ENCODE assay signal across 8 cellular contexts in the genomic region with DNA sequence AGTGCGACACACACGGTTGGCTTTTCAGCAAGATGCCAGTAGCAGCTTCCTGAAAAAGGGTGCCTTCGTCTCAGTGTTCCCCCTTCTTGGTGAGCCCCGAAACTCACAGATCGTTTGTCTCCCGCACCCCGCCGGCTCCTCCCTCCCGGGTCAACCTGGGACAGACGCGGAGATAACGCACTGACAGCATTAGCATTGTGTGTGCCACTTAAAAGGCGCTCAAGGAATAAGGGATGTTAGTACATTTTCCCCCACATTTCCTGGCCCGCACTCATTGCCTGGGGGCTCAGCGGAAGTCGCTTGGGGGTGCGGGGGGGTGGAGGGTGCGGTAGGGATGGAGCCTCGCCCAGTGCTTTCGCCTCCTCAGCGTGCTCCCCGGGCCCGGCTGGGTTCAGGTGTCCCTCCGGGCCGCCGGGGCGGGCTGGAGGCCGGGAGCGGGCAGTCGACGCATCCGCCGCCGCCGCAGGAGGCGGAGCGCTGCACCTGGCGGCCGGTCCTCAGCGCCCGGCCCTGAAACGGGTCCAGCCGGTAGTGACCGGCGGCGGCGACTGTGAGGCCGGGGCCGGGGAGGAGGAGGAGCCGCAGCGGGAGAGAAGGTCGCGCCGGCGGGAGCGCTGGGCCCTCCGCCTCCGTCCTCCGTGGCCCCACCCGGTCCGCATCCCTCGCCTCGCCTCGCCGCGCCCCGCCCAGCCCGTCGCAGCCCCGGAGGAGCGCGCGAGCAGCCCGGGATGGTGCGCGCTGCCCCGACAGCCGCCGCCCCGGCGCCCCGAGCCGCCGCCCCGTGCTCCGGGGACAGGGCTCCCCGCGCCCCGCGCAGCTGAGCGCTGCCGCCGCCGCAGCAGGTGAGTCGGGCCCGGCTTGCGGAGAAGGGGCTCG. TPM values are rescaled to one million over a fixed set of nuclear protein-coding genes. Genes with fewer than 3 reads are reported as not detected.
A peak's percentile ranks its signal among the peaks of the same experiment; 100 is the strongest.
DNase-seq lines count a peak whose midpoint lies in the region; ATAC-seq and TF ChIP-seq lines count a peak whose summit lies in the region.

TSS of gene MFSD6 (plus strand) at position 694 of the 876 bp plus-strand sequence. CDS start 27,675 bp downstream, outside the sequence.

- no peaks in the 10 kb centered on the region for H3K36me3 ChIP-seq in HEK293 (ENCODE audit: control insufficient read depth in 2 of 2, insufficient read depth in 1 of 2, low read length in 2 of 2)
- no peaks in the 10 kb centered on the region for H3K36me3 ChIP-seq in lower lobe of right lung

- POLR2A ChIA-PET in HEK293 (lab: Yijun Ruan, JAX), result no interaction called here

- TF ChIP-seq CTCF in GM12864 (IDR thresholded peaks at IDR 0.05; ENCODE audit: low read depth, low read length, missing control alignments), result no peak
- TF ChIP-seq CTCF in HEK293 (tag by site-specific recombination; IDR thresholded peaks at IDR 0.05), result no peak
- no peak for TF ChIP-seq CTCF in coronary artery (IDR thresholded peaks at IDR 0.05)
- TF ChIP-seq CTCF in lower lobe of right lung (IDR thresholded peaks at IDR 0.05), result no peak

- no peaks in the 10 kb centered on the region for H3K27me3 ChIP-seq in lower lobe of right lung (ENCODE audit: low read depth)

- no peak for DNase-seq in GM12864 (ENCODE audit: low read depth)
- DNase-seq in NCI-H1105 (lab: John Stamatoyannopoulos, UW), result peak; percentile 38
- DNase-seq in activated CD4-positive, alpha-beta T cell treated with anti-CD3 and anti-CD28 coated beads for 48 hours, result peak; percentile 64
- DNase-seq in coronary artery (ENCODE audit: low spot score), result no peak
- DNase-seq in lower lobe of right lung, result peak; percentile 80
- DNase-seq in stimulated activated CD4-positive, alpha-beta T cell treated with anti-CD3 and anti-CD28 coated beads, TNF-alpha, amount 100 ng/mL, for 24 hours (ENCODE audit: low read depth in 3 of 3), result peak; percentile 11 to 60 (median 35)
- DNase-seq in NCI-H187 treated with DMSO at 0.1 percent for 48 hours (lab: John Stamatoyannopoulos, UW), result no peak

- H3K4me1 ChIP-seq in HEK293 (ENCODE audit: control insufficient read depth, insufficient read depth, low read length), result peaks cover 7% of the 10 kb centered on the region
- peaks cover 23% of the 10 kb centered on the region for H3K4me1 ChIP-seq in lower lobe of right lung

- CTCF ChIA-PET in HEK293 (lab: Yijun Ruan, JAX), result no interaction called here

- peak within 1 kb of the TSS; percentile 92 for H3K4me3 ChIP-seq in GM12864 (ENCODE audit: low read depth, low read length)
- peak within 1 kb of the TSS; percentile 71 for H3K4me3 ChIP-seq in HEK293 (ENCODE audit: low read depth, low read length)
- peak within 1 kb of the TSS; percentile 78 for H3K4me3 ChIP-seq in coronary artery
- peak within 1 kb of the TSS; percentile 73 for H3K4me3 ChIP-seq in lower lobe of right lung

- intact Hi-C loops in lower lobe of right lung (cut with DNase I), result no loop called here

- H3K27ac ChIP-seq in HEK293 (ENCODE audit: extremely low read depth, low read depth, low read length), result peak within 1 kb of the TSS; percentile 73
- H3K27ac ChIP-seq in coronary artery, result peak within 1 kb of the TSS; percentile 47 to 66
- peak within 1 kb of the TSS; percentile 92 for H3K27ac ChIP-seq in lower lobe of right lung

- peak; percentile 86 to 88 for ATAC-seq in lower lobe of right lung

- H3K9me3 ChIP-seq in HEK293 (ENCODE audit: control insufficient read depth, insufficient read depth, low read depth, low read length) (no peaks in the 10 kb centered on the region), lower lobe of right lung (no peaks in the 10 kb centered on the region)

TF ChIP-seq in HEK293, 187 proteins besides CTCF, POLR2A, EP300 and RAD21 (continues in another document):
- no peak for TF ChIP-seq YY1 (tag by site-specific recombination; IDR thresholded peaks at IDR 0.05)
- no peak for TF ChIP-seq GFI1B (tag by site-specific recombination; IDR thresholded peaks at IDR 0.05)
- TF ChIP-seq, protein P1, sequence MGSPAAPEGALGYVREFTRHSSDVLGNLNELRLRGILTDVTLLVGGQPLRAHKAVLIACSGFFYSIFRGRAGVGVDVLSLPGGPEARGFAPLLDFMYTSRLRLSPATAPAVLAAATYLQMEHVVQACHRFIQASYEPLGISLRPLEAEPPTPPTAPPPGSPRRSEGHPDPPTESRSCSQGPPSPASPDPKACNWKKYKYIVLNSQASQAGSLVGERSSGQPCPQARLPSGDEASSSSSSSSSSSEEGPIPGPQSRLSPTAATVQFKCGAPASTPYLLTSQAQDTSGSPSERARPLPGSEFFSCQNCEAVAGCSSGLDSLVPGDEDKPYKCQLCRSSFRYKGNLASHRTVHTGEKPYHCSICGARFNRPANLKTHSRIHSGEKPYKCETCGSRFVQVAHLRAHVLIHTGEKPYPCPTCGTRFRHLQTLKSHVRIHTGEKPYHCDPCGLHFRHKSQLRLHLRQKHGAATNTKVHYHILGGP (tag by site-specific recombination; IDR thresholded peaks at IDR 0.05), result no peak
- no peak for TF ChIP-seq ZNF624 (tag by site-specific recombination; IDR thresholded peaks at IDR 0.05)
- peak; percentile 80 for TF ChIP-seq ZBTB20 (tag by site-specific recombination; IDR thresholded peaks at IDR 0.05)
- TF ChIP-seq ZNF785 (tag by site-specific recombination; IDR thresholded peaks at IDR 0.05), result no peak
- no peak for TF ChIP-seq ZNF155 (tag by site-specific recombination; IDR thresholded peaks at IDR 0.05)
- peak; percentile 60 for TF ChIP-seq ZSCAN30 (tag by site-specific recombination; IDR thresholded peaks at IDR 0.05)
- no peak for TF ChIP-seq ZNF146 (tag by site-specific recombination; IDR thresholded peaks at IDR 0.05)
- no peak for TF ChIP-seq ZNF211 (tag by site-specific recombination; IDR thresholded peaks at IDR 0.05; ENCODE audit: low read depth)
- TF ChIP-seq, protein P2, sequence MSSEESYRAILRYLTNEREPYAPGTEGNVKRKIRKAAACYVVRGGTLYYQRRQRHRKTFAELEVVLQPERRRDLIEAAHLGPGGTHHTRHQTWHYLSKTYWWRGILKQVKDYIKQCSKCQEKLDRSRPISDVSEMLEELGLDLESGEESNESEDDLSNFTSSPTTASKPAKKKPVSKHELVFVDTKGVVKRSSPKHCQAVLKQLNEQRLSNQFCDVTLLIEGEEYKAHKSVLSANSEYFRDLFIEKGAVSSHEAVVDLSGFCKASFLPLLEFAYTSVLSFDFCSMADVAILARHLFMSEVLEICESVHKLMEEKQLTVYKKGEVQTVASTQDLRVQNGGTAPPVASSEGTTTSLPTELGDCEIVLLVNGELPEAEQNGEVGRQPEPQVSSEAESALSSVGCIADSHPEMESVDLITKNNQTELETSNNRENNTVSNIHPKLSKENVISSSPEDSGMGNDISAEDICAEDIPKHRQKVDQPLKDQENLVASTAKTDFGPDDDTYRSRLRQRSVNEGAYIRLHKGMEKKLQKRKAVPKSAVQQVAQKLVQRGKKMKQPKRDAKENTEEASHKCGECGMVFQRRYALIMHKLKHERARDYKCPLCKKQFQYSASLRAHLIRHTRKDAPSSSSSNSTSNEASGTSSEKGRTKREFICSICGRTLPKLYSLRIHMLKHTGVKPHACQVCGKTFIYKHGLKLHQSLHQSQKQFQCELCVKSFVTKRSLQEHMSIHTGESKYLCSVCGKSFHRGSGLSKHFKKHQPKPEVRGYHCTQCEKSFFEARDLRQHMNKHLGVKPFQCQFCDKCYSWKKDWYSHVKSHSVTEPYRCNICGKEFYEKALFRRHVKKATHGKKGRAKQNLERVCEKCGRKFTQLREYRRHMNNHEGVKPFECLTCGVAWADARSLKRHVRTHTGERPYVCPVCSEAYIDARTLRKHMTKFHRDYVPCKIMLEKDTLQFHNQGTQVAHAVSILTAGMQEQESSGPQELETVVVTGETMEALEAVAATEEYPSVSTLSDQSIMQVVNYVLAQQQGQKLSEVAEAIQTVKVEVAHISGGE (tag by site-specific recombination; conservative IDR thresholded peaks at IDR 0.05; ENCODE audit: low read depth), result peak; percentile 46; the same call in 1 of the 2 replicates
- no peak for TF ChIP-seq SETDB1 (IDR thresholded peaks at IDR 0.05; ENCODE audit: insufficient read length, low read length)
- TF ChIP-seq ZNF239 (tag by site-specific recombination; IDR thresholded peaks at IDR 0.05), result no peak
- no peak for TF ChIP-seq ZNF214 (tag by site-specific recombination; IDR thresholded peaks at IDR 0.05; ENCODE audit: borderline replicate concordance)
- no peak for TF ChIP-seq ZNF175 (tag by site-specific recombination; IDR thresholded peaks at IDR 0.05)
- TF ChIP-seq ZNF16 (tag by site-specific recombination; IDR thresholded peaks at IDR 0.05; ENCODE audit: low read depth), result no peak
- TF ChIP-seq ZNF747 (tag by site-specific recombination; IDR thresholded peaks at IDR 0.05), result no peak
- no peak for TF ChIP-seq ZNF621 (tag by site-specific recombination; IDR thresholded peaks at IDR 0.05)
- TF ChIP-seq SALL2 (tag by site-specific recombination; IDR thresholded peaks at IDR 0.05; ENCODE audit: borderline replicate concordance), result no peak
- TF ChIP-seq ZNF266 (tag by site-specific recombination; IDR thresholded peaks at IDR 0.05; ENCODE audit: low read depth), result no peak
- TF ChIP-seq ZNF843 (tag by site-specific recombination; IDR thresholded peaks at IDR 0.05), result no peak
- TF ChIP-seq, protein P3, sequence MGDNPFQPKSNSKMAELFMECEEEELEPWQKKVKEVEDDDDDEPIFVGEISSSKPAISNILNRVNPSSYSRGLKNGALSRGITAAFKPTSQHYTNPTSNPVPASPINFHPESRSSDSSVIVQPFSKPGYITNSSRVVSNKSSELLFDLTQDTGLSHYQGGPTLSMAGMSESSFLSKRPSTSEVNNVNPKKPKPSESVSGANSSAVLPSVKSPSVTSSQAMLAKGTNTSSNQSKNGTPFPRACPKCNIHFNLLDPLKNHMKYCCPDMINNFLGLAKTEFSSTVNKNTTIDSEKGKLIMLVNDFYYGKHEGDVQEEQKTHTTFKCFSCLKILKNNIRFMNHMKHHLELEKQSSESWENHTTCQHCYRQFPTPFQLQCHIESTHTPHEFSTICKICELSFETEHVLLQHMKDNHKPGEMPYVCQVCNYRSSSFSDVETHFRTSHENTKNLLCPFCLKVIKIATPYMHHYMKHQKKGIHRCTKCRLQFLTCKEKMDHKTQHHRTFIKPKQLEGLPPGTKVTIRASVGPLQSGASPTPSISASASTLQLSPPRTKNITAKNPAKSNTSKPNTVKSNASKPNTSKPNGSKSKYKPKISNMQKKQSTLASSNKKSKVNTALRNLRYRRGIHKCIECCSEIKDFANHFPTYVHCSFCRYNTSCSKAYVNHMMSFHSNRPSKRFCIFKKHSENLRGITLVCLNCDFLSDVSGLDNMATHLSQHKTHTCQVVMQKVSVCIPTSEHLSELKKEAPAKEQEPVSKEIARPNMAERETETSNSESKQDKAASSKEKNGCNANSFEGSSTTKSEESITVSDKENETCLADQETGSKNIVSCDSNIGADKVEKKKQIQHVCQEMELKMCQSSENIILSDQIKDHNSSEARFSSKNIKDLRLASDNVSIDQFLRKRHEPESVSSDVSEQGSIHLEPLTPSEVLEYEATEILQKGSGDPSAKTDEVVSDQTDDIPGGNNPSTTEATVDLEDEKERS (tag by site-specific recombination; IDR thresholded peaks at IDR 0.05), result no peak
- no peak for TF ChIP-seq ZNF423 (tag by site-specific recombination; IDR thresholded peaks at IDR 0.05)

RNA-seq across cellular contexts. Expression of gene MFSD6, which starts in this region (rescaled TPM):
- total RNA-seq in lower lobe of right lung, result 50.5 TPM

Comparison
In these comparisons a context has a peak if more than half of its experiments do, and no peak if none do; other contexts are left out.
1. DNase-seq: peak in NCI-H1105 (single experiment), activated CD4-positive, alpha-beta T cell treated with anti-CD3 and anti-CD28 coated beads for 48 hours (single experiment), lower lobe of right lung (single experiment) and stimulated activated CD4-positive, alpha-beta T cell treated with anti-CD3 and anti-CD28 coated beads, TNF-alpha, amount 100 ng/mL, for 24 hours (3 of 3); none in GM12864 (single experiment), coronary artery (single experiment) and NCI-H187 treated with DMSO at 0.1 percent for 48 hours (single experiment).
2. Peak in every context shown above with its lines, with median percentiles within 50 percentile points of each other: H3K4me3 ChIP-seq and H3K27ac ChIP-seq.